9 cellular contexts compared by ENCODE assay signal in the genomic region with DNA sequence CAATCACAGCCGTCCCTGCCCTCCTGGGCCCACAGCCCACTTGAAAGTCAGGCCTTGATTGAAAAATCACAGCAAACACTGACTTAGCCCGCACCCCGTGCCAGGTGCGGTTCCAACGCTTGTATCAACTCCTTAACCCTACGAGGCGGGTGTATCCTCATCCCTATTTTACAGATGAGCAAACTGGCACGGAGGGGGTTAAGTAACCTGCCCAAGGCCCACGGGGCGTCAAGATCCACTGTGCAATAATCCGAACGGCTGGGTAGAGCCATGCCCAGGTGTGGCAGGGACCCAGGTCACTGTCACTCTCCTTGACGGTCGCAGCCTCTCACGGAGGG. TPM values are rescaled to one million over a fixed set of nuclear protein-coding genes. Genes with fewer than 3 reads are reported as not detected.
DNase-seq lines count a peak whose midpoint lies in the region; ATAC-seq and TF ChIP-seq lines count a peak whose summit lies in the region.
"Had no signal": no experiment of that assay in that cellular context is flagged by ENCODE, and none has a peak within 500 bp of the region (broad histone marks: within the 10 kb centered on the region; RNA-seq: fewer than 3 reads in every experiment).

No MANE protein-coding gene starts in this region.

- H3K27me3 ChIP-seq in CD4-positive, alpha-beta T cell (ENCODE audit: control insufficient read depth, insufficient read depth, low read length), result no peaks in the 10 kb centered on the region
- H3K27me3 ChIP-seq in HUES6 (ENCODE audit: control insufficient read depth, insufficient read depth, low read length) (peaks cover 20% of the 10 kb centered on the region), duodenal mucosa (ENCODE audit: control insufficient read depth in 1 of 2, insufficient read depth in 2 of 2, low read length in 2 of 2) (no peaks in the 10 kb centered on the region), gastrocnemius medialis (peaks cover 11 to 24% (median 14%) of the 10 kb centered on the region in 3 donors)

- H3K27me3 Mint-ChIP-seq in CD4-positive, alpha-beta T cell, result peaks cover 5% of the 10 kb centered on the region
- H3K27me3 Mint-ChIP-seq in natural killer cell treated with Interleukin-12 subunit alpha and Interleukin-12 subunit beta and Interleukin-15 and Interleukin-18, amount 100 ng/mL, for 72 hours, result peaks cover 8 to 13% of the 10 kb centered on the region in 2 donors

- H3K4me3 ChIP-seq in HUES6 (ENCODE audit: low read depth, low read length) (peak overlapping the region; percentile 94), duodenal mucosa (ENCODE audit: low read depth in 1 of 2, low read length in 2 of 2) (peak overlapping the region; percentile 66 to 75), gastrocnemius medialis (no peak overlapping the region)

- no peaks in the 10 kb centered on the region for H3K4me1 Mint-ChIP-seq in CD4-positive, alpha-beta T cell (ENCODE audit: low read depth)
- peaks cover 6% of the 10 kb centered on the region in 2 donors for H3K4me1 Mint-ChIP-seq in natural killer cell treated with Interleukin-12 subunit alpha and Interleukin-12 subunit beta and Interleukin-15 and Interleukin-18, amount 100 ng/mL, for 72 hours (ENCODE audit: low read depth in 2 of 2)

- intact Hi-C loops in CD4-positive, alpha-beta T cell (cut with DNase I, micrococcal nuclease), result no loop called here
- intact Hi-C loops in gastrocnemius medialis (cut with DNase I; ENCODE audit: low total_unique reads), result no loop called here

- no peak overlapping the region for H3K27ac Mint-ChIP-seq in CD4-positive, alpha-beta T cell
- no peak overlapping the region for H3K27ac Mint-ChIP-seq in natural killer cell treated with Interleukin-12 subunit alpha and Interleukin-12 subunit beta and Interleukin-15 and Interleukin-18, amount 100 ng/mL, for 72 hours

- peaks cover 4% of the 10 kb centered on the region; the same call in 1 of the 2 replicates for H3K4me1 ChIP-seq in HUES6 (ENCODE audit: control insufficient read depth, insufficient read depth, low read length)
- peaks cover 8 to 18% of the 10 kb centered on the region in 2 donors for H3K4me1 ChIP-seq in duodenal mucosa (ENCODE audit: control insufficient read depth in 1 of 2, insufficient read depth in 2 of 2, low read length in 2 of 2)
- no peaks in the 10 kb centered on the region for H3K4me1 ChIP-seq in gastrocnemius medialis

- H3K27ac ChIP-seq in CD4-positive, alpha-beta T cell (ENCODE audit: low read depth, low read length), result no peak overlapping the region
- no peak overlapping the region for H3K27ac ChIP-seq in HUES6 (ENCODE audit: low read depth, low read length)
- H3K27ac ChIP-seq in duodenal mucosa (ENCODE audit: low read depth, low read length), result no peak overlapping the region
- no peak overlapping the region for H3K27ac ChIP-seq in gastrocnemius medialis

- TF ChIP-seq POLR2A in gastrocnemius medialis (IDR thresholded peaks at IDR 0.05), result no peak

- no peak for DNase-seq in CD4-positive, alpha-beta T cell
- DNase-seq in natural killer cell treated with Interleukin-12 subunit alpha and Interleukin-12 subunit beta and Interleukin-15 and Interleukin-18, amount 100 ng/mL, for 72 hours (ENCODE audit: low spot score), result no peak
- DNase-seq in stimulated activated CD4-positive, alpha-beta T cell treated with anti-CD3 and anti-CD28 coated beads, Interleukin-12 subunit alpha, Interleukin-12 subunit beta, amount 100 ng/mL, for 4 hours, result no peak
- DNase-seq in ecto neural progenitor cell (ENCODE audit: low spot score) (no peak), gastrocnemius medialis (no peak), DMS79 (lab: John Stamatoyannopoulos, UW) (no peak)
- DNase-seq: T-helper 9 cell had no signal

- POLR2A ChIA-PET in CD4-positive, alpha-beta T cell (lab: Charles Lee), result no interaction called here

- peaks cover 19% of the 10 kb centered on the region for H3K36me3 ChIP-seq in HUES6 (ENCODE audit: control insufficient read depth, insufficient read depth, low read length)
- H3K36me3 ChIP-seq in duodenal mucosa (ENCODE audit: control insufficient read depth in 1 of 2, insufficient read depth in 2 of 2, low read length in 2 of 2), result peaks cover 0 to 16% of the 10 kb centered on the region in 2 donors
- peaks cover 0 to 5% of the 10 kb centered on the region in 2 donors for H3K36me3 ChIP-seq in gastrocnemius medialis

- H3K9ac ChIP-seq in HUES6 (ENCODE audit: low read length) (peak overlapping the region; percentile 45), duodenal mucosa (ENCODE audit: low read depth in 1 of 2, low read length in 2 of 2) (no peak overlapping the region)

- H3K9me3 ChIP-seq in CD4-positive, alpha-beta T cell (ENCODE audit: control insufficient read depth, low read length), result no peaks in the 10 kb centered on the region
- H3K9me3 ChIP-seq in HUES6 (ENCODE audit: control insufficient read depth, insufficient read depth, low read depth, low read length), result no peaks in the 10 kb centered on the region
- no peaks in the 10 kb centered on the region for H3K9me3 ChIP-seq in duodenal mucosa (ENCODE audit: control insufficient read depth in 1 of 2, low read length in 2 of 2)
- H3K9me3 ChIP-seq in gastrocnemius medialis, result no peaks in the 10 kb centered on the region

- peaks cover 21% of the 10 kb centered on the region for H3K36me3 Mint-ChIP-seq in CD4-positive, alpha-beta T cell (ENCODE audit: low read depth)
- H3K36me3 Mint-ChIP-seq in natural killer cell treated with Interleukin-12 subunit alpha and Interleukin-12 subunit beta and Interleukin-15 and Interleukin-18, amount 100 ng/mL, for 72 hours, result peaks cover 4% of the 10 kb centered on the region

- no peaks in the 10 kb centered on the region for H3K9me3 Mint-ChIP-seq in CD4-positive, alpha-beta T cell
- no peaks in the 10 kb centered on the region for H3K9me3 Mint-ChIP-seq in natural killer cell treated with Interleukin-12 subunit alpha and Interleukin-12 subunit beta and Interleukin-15 and Interleukin-18, amount 100 ng/mL, for 72 hours

- no peak for TF ChIP-seq CTCF in CD4-positive, alpha-beta T cell (IDR thresholded peaks at IDR 0.05)
- TF ChIP-seq CTCF in gastrocnemius medialis (IDR thresholded peaks at IDR 0.05 in 4 of 5, conservative IDR thresholded peaks at IDR 0.05 in 1 of 5), result no peak

- CTCF ChIA-PET in CD4-positive, alpha-beta T cell (lab: Charles Lee), result no interaction called here

- in situ Hi-C loops in gastrocnemius medialis (cut with MboI; ENCODE audit: low sequenced_read_pairs in 4 of 4), result no loop called here

- no peak for ATAC-seq in CD4-positive, alpha-beta T cell (ENCODE audit: poor library complexity)
- no peak for ATAC-seq in natural killer cell treated with Interleukin-12 subunit alpha and Interleukin-12 subunit beta and Interleukin-15 and Interleukin-18, amount 100 ng/mL, for 72 hours
- ATAC-seq in gastrocnemius medialis, result no peak

- peak overlapping the region; percentile 28 for H3K4me3 Mint-ChIP-seq in CD4-positive, alpha-beta T cell
- peak overlapping the region; percentile 50 for H3K4me3 Mint-ChIP-seq in natural killer cell treated with Interleukin-12 subunit alpha and Interleukin-12 subunit beta and Interleukin-15 and Interleukin-18, amount 100 ng/mL, for 72 hours

RNA-seq across cellular contexts. Expression of a gene that starts 0.6 kb away (rescaled TPM):
- total RNA-seq in CD4-positive, alpha-beta T cell, result under 1 TPM; 0.16 to 0.17 TPM
- under 1 TPM; 0.29 to 0.36 TPM for total RNA-seq in natural killer cell treated with Interleukin-12 subunit alpha and Interleukin-12 subunit beta and Interleukin-15 and Interleukin-18, amount 100 ng/mL, for 72 hours
- under 1 TPM in 2 of 4 donors, not detected in 2; 0.18 to 0.65 TPM for total RNA-seq in gastrocnemius medialis

RNA-seq across cellular contexts. Expression of a gene that starts 50.5 kb away (rescaled TPM):
- 10 to 100 TPM; 25.3 to 26.6 TPM for total RNA-seq in CD4-positive, alpha-beta T cell
- total RNA-seq in natural killer cell treated with Interleukin-12 subunit alpha and Interleukin-12 subunit beta and Interleukin-15 and Interleukin-18, amount 100 ng/mL, for 72 hours, result 10 to 100 TPM; 37.5 to 92.9 TPM
- 10 to 100 TPM; 14.8 to 22.7 (median 17.4) TPM for total RNA-seq in gastrocnemius medialis

Comparison
In these comparisons a context has a peak if more than half of its experiments do, and no peak if none do; other contexts are left out.
1. H3K4me3 ChIP-seq: peak in HUES6 (single experiment) and duodenal mucosa (2 of 2); none in gastrocnemius medialis (0 of 4).